ENCODE assay signal across 8 cellular contexts in genomic region chr7:99499713-99500636, GRCh38.
DNase-seq lines count a peak whose midpoint lies in the region; ATAC-seq and TF ChIP-seq lines count a peak whose summit lies in the region.

TSS of gene ZNF394 (minus strand) at chr7:99500281. CDS start at chr7:99500093, 188 bp downstream.

- TF ChIP-seq CTCF in AG09309 (IDR thresholded peaks at IDR 0.05; ENCODE audit: control insufficient read depth, insufficient read depth, low read depth, low read length, missing control alignments) = no peak

- ATAC-seq in GM19023 (IDR thresholded peaks at IDR 0.05; ENCODE audit: unreplicated experiment) (peak; percentile 38), HG03439 (IDR thresholded peaks at IDR 0.05; ENCODE audit: unreplicated experiment) (peak; percentile 44)

- DNase-seq in AG09309 (ENCODE audit: low read depth) (peak; percentile 44), NCI-H510A treated with DMSO at 0.1 percent for 48 hours (lab: John Stamatoyannopoulos, UW) (peak; percentile 62), kidney glomerular epithelial cell (lab: John Stamatoyannopoulos, UW) (peak; percentile 83)
- DNase-seq in activated CD4-positive, alpha-beta T cell treated with anti-CD3 and anti-CD28 coated beads for 48 hours = peak; percentile 93
- DNase-seq in stimulated activated CD4-positive, alpha-beta T cell treated with anti-CD3 and anti-CD28 coated beads, Interleukin-15, amount 100 ng/mL, for 48 hours (ENCODE audit: low read depth in 2 of 2) = peak; percentile 76 to 86

- peak within 1 kb of the TSS; percentile 92 for H3K27ac ChIP-seq in cingulate gyrus (ENCODE audit: low read depth, low read length)

- peak within 1 kb of the TSS; percentile 70 for H3K4me3 ChIP-seq in AG09309 (ENCODE audit: control insufficient read depth, low read depth, low read length)

Comparison
In these comparisons a context has a peak if more than half of its experiments do, and no peak if none do; other contexts are left out.
1. Peak in every context shown above with its lines: DNase-seq, ATAC-seq, H3K4me3 ChIP-seq and H3K27ac ChIP-seq.